ENCODE assay signal across 18 cellular contexts in genomic region chr16:88404769-88405168, GRCh38.
"Had no signal": no experiment of that assay in that cellular context is flagged by ENCODE, and none has a peak within 500 bp of the region (broad histone marks: within the 10 kb centered on the region; RNA-seq: fewer than 3 reads in every experiment).

No MANE protein-coding gene starts in this region.

- H3K9ac ChIP-seq: parathyroid adenoma had no signal

- H3K4me3 Mint-ChIP-seq: naive thymus-derived CD8-positive, alpha-beta T cell; stimulated activated memory B cell treated with anti-CD40 and anti-IgM and Interleukin-4, amounts not matched to agents 10 μg/mL and 1 μg/mL and 100 μg/mL, for 72 hours; stimulated activated naive CD8-positive, alpha-beta T cell treated with anti-CD3 and anti-CD28 coated beads, Interleukin-15, Interleukin-2, amounts not matched to agents 100 ng/mL and 50 ng/mL, for 24 hours had no signal

- H3K36me3 Mint-ChIP-seq: naive thymus-derived CD8-positive, alpha-beta T cell; stimulated activated memory B cell treated with anti-CD40 and anti-IgM and Interleukin-4, amounts not matched to agents 10 μg/mL and 1 μg/mL and 100 μg/mL, for 72 hours had no signal

- H3K4me1 Mint-ChIP-seq: stimulated activated memory B cell treated with anti-CD40 and anti-IgM and Interleukin-4, amounts not matched to agents 10 μg/mL and 1 μg/mL and 100 μg/mL, for 72 hours had no signal

- H3K4me1 ChIP-seq: parathyroid adenoma had no signal

- H3K27me3 Mint-ChIP-seq: stimulated activated naive CD8-positive, alpha-beta T cell treated with anti-CD3 and anti-CD28 coated beads, Interleukin-15, Interleukin-2, amounts not matched to agents 100 ng/mL and 50 ng/mL, for 24 hours had no signal

- DNase-seq: cortex of kidney; dorsolateral prefrontal cortex; effector CD8-positive, alpha-beta T cell; foreskin melanocyte; head of caudate nucleus; mucosa of descending colon; naive thymus-derived CD8-positive, alpha-beta T cell; retina; spleen; stimulated activated CD4-positive, alpha-beta T cell treated with anti-CD3 and anti-CD28 coated beads, Interleukin-15, amount 100 ng/mL, for 24 hours; stimulated activated CD4-positive, alpha-beta T cell treated with anti-CD3 and anti-CD28 coated beads, Interleukin-1b, Interleukin-23, amount 100 ng/mL, for 48 hours; stimulated activated CD4-positive, alpha-beta T cell treated with anti-CD3 and anti-CD28 coated beads, Interleukin-4, amount 100 ng/mL, for 24 hours had no signal

- H3K36me3 ChIP-seq: prostate gland, spleen, tibial nerve had no signal

- H2AFZ ChIP-seq: hepatocyte, parathyroid adenoma had no signal

- H3K9me3 Mint-ChIP-seq: naive thymus-derived CD8-positive, alpha-beta T cell; stimulated activated naive CD8-positive, alpha-beta T cell treated with anti-CD3 and anti-CD28 coated beads, Interleukin-15, Interleukin-2, amounts not matched to agents 100 ng/mL and 50 ng/mL, for 24 hours had no signal

- H3K79me2 ChIP-seq: hepatocyte, parathyroid adenoma had no signal

- H3K4me3 ChIP-seq: hepatocyte, mucosa of descending colon, spleen had no signal

- H3K27me3 ChIP-seq: hepatocyte, spleen had no signal

- H3K27ac ChIP-seq: dorsolateral prefrontal cortex, parathyroid adenoma, prostate gland, spleen, tibial nerve had no signal

- H3K27ac Mint-ChIP-seq: stimulated activated memory B cell treated with anti-CD40 and anti-IgM and Interleukin-4, amounts not matched to agents 10 μg/mL and 1 μg/mL and 100 μg/mL, for 72 hours; stimulated activated naive CD8-positive, alpha-beta T cell treated with anti-CD3 and anti-CD28 coated beads, Interleukin-15, Interleukin-2, amounts not matched to agents 100 ng/mL and 50 ng/mL, for 24 hours had no signal

- H3K9me3 ChIP-seq: mucosa of descending colon, prostate gland, spleen, tibial nerve had no signal
